In the genomic region with DNA sequence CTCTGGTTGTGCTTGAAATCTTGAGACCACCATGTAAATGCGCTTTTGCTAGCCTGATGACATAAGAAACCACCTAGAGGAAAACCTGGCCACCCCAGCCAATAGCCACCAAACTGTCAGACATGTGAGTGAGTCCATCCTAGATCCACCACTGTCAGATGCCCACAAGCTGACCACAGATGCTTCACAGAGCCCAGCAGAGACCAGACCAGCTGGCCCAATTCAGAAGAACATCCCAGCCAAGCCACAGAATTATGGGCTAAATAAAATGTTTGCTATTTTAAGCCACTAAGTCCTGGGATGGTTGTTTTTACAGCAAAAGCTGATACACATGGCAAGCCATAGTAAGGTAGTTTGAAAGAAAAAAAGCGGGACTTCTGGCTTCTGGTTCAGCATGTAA, we compare ENCODE assay signal across 17 cellular contexts.
DNase-seq lines count a peak whose midpoint lies in the region; ATAC-seq and TF ChIP-seq lines count a peak whose summit lies in the region.
"Had no signal": no experiment of that assay in that cellular context is flagged by ENCODE, and none has a peak within 500 bp of the region (broad histone marks: within the 10 kb centered on the region; RNA-seq: fewer than 3 reads in every experiment).

No MANE protein-coding gene starts in this region.

- peak; percentile 87 for DNase-seq in G401 (ENCODE audit: low spot score)
- peak; percentile 41 to 69 for DNase-seq in cerebellar nuclear complex (lab: John Stamatoyannopoulos, UW)
- peak; percentile 94 for DNase-seq in myocyte (ENCODE audit: low read depth)
- DNase-seq in upper lobe of left lung: no peak
- DNase-seq in MM.1S: no peak
- DNase-seq in activated naive CD4-positive, alpha-beta T cell (lab: John Stamatoyannopoulos, UW): no peak
- DNase-seq: Caco-2; CD4-positive, CD25-positive, alpha-beta regulatory T cell; CD8-positive, alpha-beta T cell; DMS53; DMS79 treated with DMSO at 0.1 percent for 48 hours; HFFc6 had no signal

- peak overlapping the region in 6 of 11 experiments; percentile 29 to 45 (median 35); a peak in 4 of 22 replicates for H3K4me2 ChIP-seq in BLaER1 treated with 17β-estradiol and CSF1 and Interleukin-3, amounts not matched to agents 10 nM and 100 nM
- H3K4me2 ChIP-seq in MM.1S (ENCODE audit: low read depth, low read length): no peak overlapping the region
- H3K4me2 ChIP-seq: GM23338 had no signal

- WGBS in upper lobe of left lung, 2 donors: 90 to 91% methylated on average over 2 of the region's 2 CpGs

- ATAC-seq in upper lobe of left lung (ENCODE audit: low FRiP score in 2 of 2) (no peak), GM18867 (IDR thresholded peaks at IDR 0.05; ENCODE audit: unreplicated experiment) (no peak)
- ATAC-seq: CD8-positive, alpha-beta T cell; GM23338 had no signal

- no peaks in the 10 kb centered on the region for H3K9me2 ChIP-seq in MM.1S (replicated peaks; ENCODE audit: insufficient read depth, low read length)

- H3K9ac ChIP-seq in BLaER1 treated with 17β-estradiol and CSF1 and Interleukin-3, amounts not matched to agents 10 nM and 100 nM: no peak overlapping the region
- no peak overlapping the region for H3K9ac ChIP-seq in MM.1S (ENCODE audit: low read length)

- H3K79me2 ChIP-seq in MM.1S (ENCODE audit: low read length): no peaks in the 10 kb centered on the region

- TF ChIP-seq POLR2A in upper lobe of left lung (IDR thresholded peaks at IDR 0.05): no peak

- H2AFZ ChIP-seq in MM.1S (ENCODE audit: low read length): no peak overlapping the region
- H2AFZ ChIP-seq: GM23338 had no signal

- in situ Hi-C loops in G401 (cut with HindIII; ENCODE audit: low sequenced_read_pairs): no loop called here

- no peak overlapping the region for H3K4me3 ChIP-seq in BLaER1 treated with 17β-estradiol and CSF1 and Interleukin-3, amounts not matched to agents 10 nM and 100 nM
- H3K4me3 ChIP-seq in upper lobe of left lung (no peak overlapping the region), MM.1S (ENCODE audit: low read length) (no peak overlapping the region)
- H3K4me3 ChIP-seq: GM23338, HAP-1 had no signal

- TF ChIP-seq CTCF in upper lobe of left lung (IDR thresholded peaks at IDR 0.05) (no peak), MM.1S (IDR thresholded peaks at IDR 0.05; ENCODE audit: low read length) (no peak)

- H3F3A ChIP-seq in MM.1S (ENCODE audit: insufficient read depth, low read length): no peaks in the 10 kb centered on the region

- no peak for TF ChIP-seq EP300 in upper lobe of left lung (IDR thresholded peaks at IDR 0.05)

- H3K36me3 ChIP-seq in BLaER1 treated with 17β-estradiol and CSF1 and Interleukin-3, amounts not matched to agents 10 nM and 100 nM: no peaks in the 10 kb centered on the region
- no peaks in the 10 kb centered on the region for H3K36me3 ChIP-seq in upper lobe of left lung
- H3K36me3 ChIP-seq in MM.1S (replicated peaks; ENCODE audit: insufficient read depth, low read length): no peaks in the 10 kb centered on the region
- H3K36me3 ChIP-seq: HAP-1 had no signal

- H3K27me3 ChIP-seq in BLaER1 treated with 17β-estradiol and CSF1 and Interleukin-3, amounts not matched to agents 10 nM and 100 nM: no peaks in the 10 kb centered on the region
- H3K27me3 ChIP-seq in upper lobe of left lung: no peaks in the 10 kb centered on the region
- no peaks in the 10 kb centered on the region for H3K27me3 ChIP-seq in MM.1S (replicated peaks; ENCODE audit: insufficient read depth, low read length)

- H3K4me1 ChIP-seq in BLaER1 treated with 17β-estradiol and CSF1 and Interleukin-3, amounts not matched to agents 10 nM and 100 nM: peaks cover 0 to 14% (median 11%) of the 10 kb centered on the region in 10 experiments; a peak in 14 of 20 replicates
- H3K4me1 ChIP-seq in upper lobe of left lung: no peaks in the 10 kb centered on the region
- no peaks in the 10 kb centered on the region for H3K4me1 ChIP-seq in MM.1S (ENCODE audit: low read length)
- H3K4me1 ChIP-seq: Caco-2, HAP-1 had no signal

- H4K20me1 ChIP-seq in BLaER1 treated with 17β-estradiol and CSF1 and Interleukin-3, amounts not matched to agents 10 nM and 100 nM: no peaks in the 10 kb centered on the region
- H4K20me1 ChIP-seq in MM.1S (ENCODE audit: insufficient read depth, low read length): no peaks in the 10 kb centered on the region

- H3K27ac ChIP-seq in BLaER1 treated with 17β-estradiol and CSF1 and Interleukin-3, amounts not matched to agents 10 nM and 100 nM: peak overlapping the region in 3 of 11 experiments; percentile 4 to 29 (median 10); a peak in 2 of 22 replicates
- no peak overlapping the region for H3K27ac ChIP-seq in upper lobe of left lung
- no peak overlapping the region for H3K27ac ChIP-seq in MM.1S (ENCODE audit: low read length)
- H3K27ac ChIP-seq: C4-2B had no signal

- peaks cover under 1 to 61% (median 39%) of the 10 kb centered on the region in 11 experiments; a peak in 19 of 22 replicates for H3K9me3 ChIP-seq in BLaER1 treated with 17β-estradiol and CSF1 and Interleukin-3, amounts not matched to agents 10 nM and 100 nM (replicated peaks in 1 of 11)
- H3K9me3 ChIP-seq in upper lobe of left lung (no peaks in the 10 kb centered on the region), MM.1S (replicated peaks; ENCODE audit: insufficient read depth, low read length) (no peaks in the 10 kb centered on the region)
- H3K9me3 ChIP-seq: Caco-2, HAP-1 had no signal

Comparison
In these comparisons a context has a peak if more than half of its experiments do, and no peak if none do; other contexts are left out.
1. DNase-seq: peak in G401 (single experiment), cerebellar nuclear complex (2 of 2) and myocyte (single experiment); none in upper lobe of left lung (0 of 2), MM.1S (single experiment) and activated naive CD4-positive, alpha-beta T cell (0 of 4).